ENCODE assay signal across 8 cellular contexts in genomic region chrX:13669755-13670154, GRCh38. TPM values are rescaled to one million over a fixed set of nuclear protein-coding genes. Genes with fewer than 3 reads are reported as not detected.
DNase-seq lines count a peak whose midpoint lies in the region; ATAC-seq and TF ChIP-seq lines count a peak whose summit lies in the region.
"Not testable (repeated sequence)": the region's sequence is repeated elsewhere in the genome, so short reads cannot be mapped to it uniquely, and the experiment has no call there.

No MANE protein-coding gene starts in this region.

- H3K4me2 ChIP-seq in OCI-LY3 (ENCODE audit: low read length) = peak overlapping the region; percentile 88

- not testable (repeated sequence) for DNase-seq in CD8-positive, alpha-beta memory T cell; adrenal gland; esophagus muscularis mucosa (ENCODE audit: extremely low spot score); lower lobe of right lung; sigmoid colon; transverse colon
- peak; percentile 8 for DNase-seq in activated CD8-positive, alpha-beta T cell treated with anti-CD3 and anti-CD28 coated beads for 36 hours

- not testable (repeated sequence) for H3K36me3 ChIP-seq in CD8-positive, alpha-beta memory T cell (ENCODE audit: insufficient read depth, low read length); OCI-LY3 (replicated peaks; ENCODE audit: low read depth, low read length); adrenal gland (replicated peaks in 1 of 2); esophagus muscularis mucosa; lower lobe of right lung; sigmoid colon; transverse colon

- peaks cover 6 to 30% (median 23%) of the 10 kb centered on the region in 3 donors for H3K36me3 Mint-ChIP-seq in CD8-positive, alpha-beta memory T cell
- peaks cover 12% of the 10 kb centered on the region for H3K36me3 Mint-ChIP-seq in activated CD8-positive, alpha-beta T cell treated with anti-CD3 and anti-CD28 coated beads for 36 hours (ENCODE audit: low read depth)

- not testable (repeated sequence) for H3K4me3 ChIP-seq in CD8-positive, alpha-beta memory T cell (ENCODE audit: low read length); adrenal gland; esophagus muscularis mucosa; lower lobe of right lung; sigmoid colon; transverse colon
- peak overlapping the region; percentile 66 for H3K4me3 ChIP-seq in OCI-LY3 (ENCODE audit: low read length)

- peaks cover 7 to 25% (median 17%) of the 10 kb centered on the region in 3 donors for H3K4me1 Mint-ChIP-seq in CD8-positive, alpha-beta memory T cell
- peaks cover 17% of the 10 kb centered on the region for H3K4me1 Mint-ChIP-seq in activated CD8-positive, alpha-beta T cell treated with anti-CD3 and anti-CD28 coated beads for 36 hours (ENCODE audit: low read depth)

- TF ChIP-seq EP300 in esophagus muscularis mucosa (IDR thresholded peaks at IDR 0.05); sigmoid colon (IDR thresholded peaks at IDR 0.05); transverse colon (IDR thresholded peaks at IDR 0.05; ENCODE audit: low read depth): not testable (repeated sequence)

- H3K27ac ChIP-seq in CD8-positive, alpha-beta memory T cell (ENCODE audit: low read depth, low read length) = peak overlapping the region; percentile 56
- H3K27ac ChIP-seq in OCI-LY3 (ENCODE audit: low read length) = peak overlapping the region; percentile 92
- peak overlapping the region in 3 of 5 donors; percentile 39 to 69 (median 49) for H3K27ac ChIP-seq in adrenal gland
- H3K27ac ChIP-seq in esophagus muscularis mucosa (replicated peaks in 1 of 4) = peak overlapping the region; percentile 34 to 67 (median 45)
- H3K27ac ChIP-seq in lower lobe of right lung = peak overlapping the region; percentile 68
- H3K27ac ChIP-seq in sigmoid colon = peak overlapping the region; percentile 3 to 45 (median 44)
- H3K27ac ChIP-seq in transverse colon = peak overlapping the region; percentile 62 to 81 (median 72)

- peaks cover 0 to 12% of the 10 kb centered on the region in 2 donors for H3K27me3 Mint-ChIP-seq in CD8-positive, alpha-beta memory T cell
- not testable (repeated sequence) for H3K27me3 Mint-ChIP-seq in activated CD8-positive, alpha-beta T cell treated with anti-CD3 and anti-CD28 coated beads for 36 hours

- not testable (repeated sequence) for TF ChIP-seq CTCF in OCI-LY3 (IDR thresholded peaks at IDR 0.05; ENCODE audit: low read depth, low read length); activated CD8-positive, alpha-beta T cell treated with anti-CD3 and anti-CD28 coated beads for 36 hours (IDR thresholded peaks at IDR 0.05); adrenal gland (IDR thresholded peaks at IDR 0.05); esophagus muscularis mucosa (IDR thresholded peaks at IDR 0.05); lower lobe of right lung (IDR thresholded peaks at IDR 0.05); sigmoid colon (IDR thresholded peaks at IDR 0.05); transverse colon (IDR thresholded peaks at IDR 0.05)

- POLR2A ChIA-PET in CD8-positive, alpha-beta memory T cell (lab: Charles Lee) = not testable (repeated sequence)
- POLR2A ChIA-PET in activated CD8-positive, alpha-beta T cell treated with anti-CD3 and anti-CD28 coated beads for 36 hours (lab: Charles Lee) = interaction anchor here (1.0 to 2.2 kb wide), 5 partner anchors 17 to 719 kb away, joined by 3 to 19 read pairs (median 4); partner anchors contain the start of genes OFD1, RAB9A, TCEANC and TRAPPC2

- not testable (repeated sequence) for TF ChIP-seq POLR2A in adrenal gland (IDR thresholded peaks at IDR 0.05); esophagus muscularis mucosa (IDR thresholded peaks at IDR 0.05; ENCODE audit: low read depth); sigmoid colon (IDR thresholded peaks at IDR 0.05); transverse colon (IDR thresholded peaks at IDR 0.05)

- peak overlapping the region; percentile 46 to 93 (median 90) for H3K27ac Mint-ChIP-seq in CD8-positive, alpha-beta memory T cell
- peak overlapping the region; percentile 94 for H3K27ac Mint-ChIP-seq in activated CD8-positive, alpha-beta T cell treated with anti-CD3 and anti-CD28 coated beads for 36 hours

- H3K9ac ChIP-seq in OCI-LY3 (ENCODE audit: low read length) = peak overlapping the region; percentile 15; the same call in 1 of the 2 replicates

- not testable (repeated sequence) for H2AFZ ChIP-seq in OCI-LY3 (ENCODE audit: low read depth, low read length)

- WGBS in adrenal gland, 4 donors = 94 to 97% (median 96%) methylated on average over 8 of the region's 8 CpGs
- WGBS in esophagus muscularis mucosa = 94% methylated on average over 8 of the region's 8 CpGs
- 62 to 82% methylated on average over 8 of the region's 8 CpGs for WGBS in sigmoid colon, 2 donors
- 80% methylated on average over 8 of the region's 8 CpGs; no CpG with 5 or more reads in 1 of the 2 donors for WGBS in transverse colon (ENCODE audit: low coverage in 1 of 2), 2 donors

- not testable (repeated sequence) for H4K20me1 ChIP-seq in OCI-LY3 (ENCODE audit: insufficient read depth, low read length)

- not testable (repeated sequence) for H3K79me2 ChIP-seq in OCI-LY3 (ENCODE audit: low read length)

- H3K9me3 Mint-ChIP-seq in CD8-positive, alpha-beta memory T cell; activated CD8-positive, alpha-beta T cell treated with anti-CD3 and anti-CD28 coated beads for 36 hours: not testable (repeated sequence)

- H3K27me3 ChIP-seq in CD8-positive, alpha-beta memory T cell (ENCODE audit: insufficient read depth, low read length, poor library complexity, severe bottlenecking); OCI-LY3 (ENCODE audit: low read depth, low read length); adrenal gland; esophagus muscularis mucosa; lower lobe of right lung (ENCODE audit: low read depth); sigmoid colon; transverse colon: not testable (repeated sequence)

- H3K9me3 ChIP-seq in CD8-positive, alpha-beta memory T cell (ENCODE audit: low read length); OCI-LY3 (ENCODE audit: insufficient read depth, low read length); adrenal gland (replicated peaks in 1 of 3); esophagus muscularis mucosa; lower lobe of right lung; sigmoid colon; transverse colon: not testable (repeated sequence)

- CTCF ChIA-PET in CD8-positive, alpha-beta memory T cell (lab: Charles Lee) = interaction anchor here (1.8 to 2.0 kb wide), 2 partner anchors 17 to 19 kb away, joined by 4 to 6 read pairs; partner anchors contain the start of gene RAB9A
- CTCF ChIA-PET in activated CD8-positive, alpha-beta T cell treated with anti-CD3 and anti-CD28 coated beads for 36 hours (lab: Charles Lee) = interaction anchor here (0.8 to 1.1 kb wide), 3 partner anchors 11 to 22 kb away, joined by 3 read pairs; no protein-coding TSS in a partner anchor

- H3K4me3 Mint-ChIP-seq in CD8-positive, alpha-beta memory T cell = peak overlapping the region in 6 of 7 donors; percentile 77 to 90 (median 82)
- peak overlapping the region; percentile 59 for H3K4me3 Mint-ChIP-seq in activated CD8-positive, alpha-beta T cell treated with anti-CD3 and anti-CD28 coated beads for 36 hours

- in situ Hi-C loops in transverse colon (cut with MboI; ENCODE audit: low pct_ligation_motif_present in 1 of 4, low pct_unique_long_range_greater_than_20kb in 1 of 4, low sequenced_read_pairs in 3 of 4) = loop anchor here in 3 of 4 donors (10.0 to 25.0 kb wide), 3 partner anchors 365 to 707 kb away; partner anchors contain the start of gene GEMIN8 (in 1 of the 3)

- intact Hi-C loops in activated CD8-positive, alpha-beta T cell treated with anti-CD3 and anti-CD28 coated beads for 36 hours (cut with micrococcal nuclease); adrenal gland (cut with DNase I); esophagus muscularis mucosa (cut with DNase I); lower lobe of right lung (cut with DNase I); sigmoid colon (cut with DNase I): not testable (repeated sequence)
- intact Hi-C loops in transverse colon (cut with DNase I; ENCODE audit: low total_unique reads) = loop anchor here (10.0 kb wide), 1 partner anchor 65 kb away; the partner anchor contains the start of genes OFD1 and TRAPPC2

- not testable (repeated sequence) for H3K4me1 ChIP-seq in CD8-positive, alpha-beta memory T cell (ENCODE audit: insufficient read depth, low read length); sigmoid colon
- peaks cover 28% of the 10 kb centered on the region for H3K4me1 ChIP-seq in OCI-LY3 (ENCODE audit: low read length)
- H3K4me1 ChIP-seq in adrenal gland (replicated peaks in 1 of 2) = peaks cover 0 to 13% of the 10 kb centered on the region in 2 donors
- peaks cover 8 to 21% (median 17%) of the 10 kb centered on the region in 4 donors for H3K4me1 ChIP-seq in esophagus muscularis mucosa
- H3K4me1 ChIP-seq in lower lobe of right lung = peaks cover 11% of the 10 kb centered on the region
- peaks cover 4 to 15% (median 7%) of the 10 kb centered on the region in 4 donors for H3K4me1 ChIP-seq in transverse colon

- ATAC-seq in activated CD8-positive, alpha-beta T cell treated with anti-CD3 and anti-CD28 coated beads for 36 hours; lower lobe of right lung: not testable (repeated sequence)

RNA-seq across cellular contexts. Expression of gene TCEANC, which starts 16.8 kb away (rescaled TPM):
- total RNA-seq in CD8-positive, alpha-beta memory T cell = 1 to 10 TPM; 2.7 to 3.4 TPM
- polyA plus RNA-seq in CD8-positive, alpha-beta memory T cell = 10.3 TPM
- total RNA-seq in activated CD8-positive, alpha-beta T cell treated with anti-CD3 and anti-CD28 coated beads for 36 hours = 1 to 10 TPM; 1.3 to 1.4 TPM
- total RNA-seq in adrenal gland (10 to 100 TPM in 1 of 8 donors, 1 to 10 TPM in 7; 2.8 to 24.8 (median 4.4) TPM), esophagus muscularis mucosa (1 to 10 TPM; 3.5 to 7.1 (median 4.0) TPM), lower lobe of right lung (8.4 TPM), sigmoid colon (1 to 10 TPM; 2.6 to 8.7 (median 6.2) TPM), transverse colon (1 to 10 TPM in 3 of 4 donors, under 1 TPM in 1; 0.20 to 9.1 (median 3.7) TPM)
- polyA plus RNA-seq in adrenal gland (1 to 10 TPM; 2.0 to 5.3 (median 3.3) TPM), sigmoid colon (1 to 10 TPM; 1.2 to 2.0 (median 1.2) TPM)

RNA-seq across cellular contexts. Expression of gene RAB9A, which starts 19.2 kb away (rescaled TPM):
- total RNA-seq in CD8-positive, alpha-beta memory T cell = 10 to 100 TPM; 27.1 to 32.8 TPM
- 48.1 TPM for polyA plus RNA-seq in CD8-positive, alpha-beta memory T cell
- total RNA-seq in activated CD8-positive, alpha-beta T cell treated with anti-CD3 and anti-CD28 coated beads for 36 hours = 10 to 100 TPM; 30.8 to 31.7 TPM
- total RNA-seq in adrenal gland = 100 to 1,000 TPM in 1 of 8 donors, 10 to 100 TPM in 7; 49.1 to 153 (median 66.9) TPM
- polyA plus RNA-seq in adrenal gland = 10 to 100 TPM; 23.8 to 75.1 (median 28.2) TPM
- total RNA-seq in esophagus muscularis mucosa = 10 to 100 TPM; 20.8 to 33.1 (median 25.4) TPM
- 32.8 TPM for total RNA-seq in lower lobe of right lung
- 10 to 100 TPM; 11.8 to 28.6 (median 24.4) TPM for total RNA-seq in sigmoid colon
- 10 to 100 TPM; 31.6 to 73.5 (median 46.2) TPM for polyA plus RNA-seq in sigmoid colon
- total RNA-seq in transverse colon = 10 to 100 TPM in 2 of 4 donors, 1 to 10 TPM in 2; 4.8 to 34.7 (median 17.0) TPM
